ENCODE assay signal across 16 cellular contexts in the genomic region with DNA sequence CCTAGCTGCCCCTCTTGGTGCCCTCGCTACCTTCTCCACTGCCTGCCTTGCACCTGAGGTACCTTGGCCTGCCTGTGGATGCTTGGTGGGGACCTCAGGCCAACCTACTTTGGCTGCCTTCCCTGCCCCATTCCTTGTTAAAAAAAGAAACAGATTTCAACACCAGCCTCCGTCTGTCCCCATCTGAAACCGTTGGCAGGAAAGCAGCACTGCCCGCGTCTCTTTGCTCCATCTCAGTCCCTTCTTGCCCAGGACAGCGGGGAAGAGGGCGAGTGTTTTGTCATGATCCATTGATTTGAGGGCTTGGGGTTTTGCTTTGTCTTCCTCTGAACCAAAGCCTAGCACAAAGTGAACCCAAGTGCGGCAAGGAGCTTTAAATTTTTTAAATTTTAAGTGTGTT. TPM values are rescaled to one million over a fixed set of nuclear protein-coding genes. Genes with fewer than 3 reads are reported as not detected.
DNase-seq lines count a peak whose midpoint lies in the region; ATAC-seq, FAIRE-seq and TF ChIP-seq lines count a peak whose summit lies in the region.
"Had no signal": no experiment of that assay in that cellular context is flagged by ENCODE, and none has a peak within 500 bp of the region (broad histone marks: within the 10 kb centered on the region; RNA-seq: fewer than 3 reads in every experiment).

No MANE protein-coding gene starts in this region.

- H3K4me3 Mint-ChIP-seq in brain (no peak overlapping the region), endothelial cell (ENCODE audit: unreplicated experiment) (no peak overlapping the region)
- H3K4me3 Mint-ChIP-seq: nephron progenitor cell had no signal

- peaks cover 29 to 42% of the 10 kb centered on the region in 2 donors for H3K4me1 ChIP-seq in kidney (ENCODE audit: control insufficient read depth in 1 of 2, insufficient read depth in 1 of 2, low read depth in 1 of 2, low read length in 2 of 2)
- H3K4me1 ChIP-seq in thoracic aorta (ENCODE audit: control insufficient read depth in 1 of 2, low read depth in 2 of 2): peaks cover 57 to 78% of the 10 kb centered on the region in 2 donors

- intact Hi-C loops in kidney (cut with DNase I): no loop called here

- no peak for TF ChIP-seq CTCF in brain (conservative IDR thresholded peaks at IDR 0.05)
- TF ChIP-seq CTCF in kidney (IDR thresholded peaks at IDR 0.05; ENCODE audit: borderline replicate concordance, extremely low read depth, insufficient read depth): no peak
- no peak for TF ChIP-seq CTCF in thoracic aorta (IDR thresholded peaks at IDR 0.05)
- TF ChIP-seq CTCF in endothelial cell (IDR thresholded peaks at IDR 0.05; ENCODE audit: unreplicated experiment): no peak

- peak overlapping the region in 1 of 2 donors; percentile 25 for H3K9ac ChIP-seq in kidney (ENCODE audit: low read length in 2 of 2)

- no peaks in the 10 kb centered on the region for H3K27me3 Mint-ChIP-seq in brain
- H3K27me3 Mint-ChIP-seq in endothelial cell (ENCODE audit: unreplicated experiment): peaks cover 4% of the 10 kb centered on the region

- FAIRE-seq in kidney (lab: Jason Lieb, UNC): no peak
- FAIRE-seq: A204.1, D721Med, endometrium had no signal

- H3K9me3 Mint-ChIP-seq in brain (peaks cover 0 to 1% (median 0%) of the 10 kb centered on the region in 5 experiments), endothelial cell (ENCODE audit: unreplicated experiment) (no peaks in the 10 kb centered on the region)
- H3K9me3 Mint-ChIP-seq: nephron progenitor cell had no signal

- H3K9me3 ChIP-seq in kidney (ENCODE audit: control insufficient read depth in 1 of 2, low read length in 2 of 2) (no peaks in the 10 kb centered on the region), thoracic aorta (no peaks in the 10 kb centered on the region)

- H3K4me1 Mint-ChIP-seq in brain (peaks cover 51% of the 10 kb centered on the region), endothelial cell (ENCODE audit: unreplicated experiment) (peaks cover 15% of the 10 kb centered on the region)

- H3K27me3 ChIP-seq in thoracic aorta (replicated peaks; ENCODE audit: insufficient read depth): no peaks in the 10 kb centered on the region

- ATAC-seq in thoracic aorta (ENCODE audit: insufficient number of reproducible peaks, low FRiP score, low read depth): no peak
- ATAC-seq in HG03108 (IDR thresholded peaks at IDR 0.05; ENCODE audit: unreplicated experiment): no peak

- no peak overlapping the region for H3K4me3 ChIP-seq in kidney (ENCODE audit: low read length in 2 of 2)
- H3K4me3 ChIP-seq in thoracic aorta: peak overlapping the region; percentile 8

- peaks cover 19 to 52% of the 10 kb centered on the region in 2 donors for H3K36me3 ChIP-seq in kidney (ENCODE audit: control insufficient read depth in 1 of 2, insufficient read depth in 2 of 2, low read length in 2 of 2)
- peaks cover 17% of the 10 kb centered on the region for H3K36me3 ChIP-seq in thoracic aorta

- H3K27ac Mint-ChIP-seq in brain (peak overlapping the region in 3 of 5 experiments; percentile 63 to 90 (median 66)), endothelial cell (ENCODE audit: unreplicated experiment) (no peak overlapping the region)

- H3K36me3 Mint-ChIP-seq in brain (peaks cover 35% of the 10 kb centered on the region), endothelial cell (ENCODE audit: low read depth, unreplicated experiment) (peaks cover 7% of the 10 kb centered on the region)

- peak overlapping the region in 1 of 2 donors; percentile 30 for H3K27ac ChIP-seq in kidney (ENCODE audit: low read depth in 2 of 2, low read length in 2 of 2)
- H3K27ac ChIP-seq in thoracic aorta: peak overlapping the region; percentile 85 to 89

- DNase-seq in SIG-M5 treated with dmso at 0.1 percent for 504 hours (lab: John Stamatoyannopoulos, UW; ENCODE audit: unreplicated experiment) (peak; percentile 60), SIG-M5 (lab: John Stamatoyannopoulos, UW) (no peak), kidney (peak; percentile 8), thoracic aorta (ENCODE audit: low spot score) (no peak), endothelial cell (ENCODE audit: low spot score) (no peak)
- no peak for DNase-seq in activated CD8-positive, alpha-beta memory T cell treated with anti-CD3 and anti-CD28 coated beads, Interleukin-2, amount 50 U/mL, for 4 hours
- DNase-seq: glutamatergic neuron, kidney glomerular epithelial cell, NCI-H146, NCI-H748 treated with DMSO at 0.1 percent for 48 hours, nephron progenitor cell had no signal

RNA-seq across cellular contexts. Expression of a gene that starts 5.9 kb away (rescaled TPM):
- 16.1 TPM for polyA plus RNA-seq in brain (ENCODE audit: insufficient read depth, low read depth, low replicate concordance)
- 93.3 TPM for total RNA-seq in kidney
- polyA plus RNA-seq in kidney (ENCODE audit: insufficient read depth, low read depth, low replicate concordance): 38.4 TPM
- total RNA-seq in thoracic aorta: 10 to 100 TPM; 84.1 to 93.5 TPM
- 8.4 TPM for total RNA-seq in endothelial cell (ENCODE audit: unreplicated experiment)

RNA-seq across cellular contexts. Expression of a gene that starts 41.6 kb away (rescaled TPM):
- polyA plus RNA-seq in brain (ENCODE audit: insufficient read depth, low read depth, low replicate concordance) (29.7 TPM), kidney (ENCODE audit: insufficient read depth, low read depth, low replicate concordance) (31.6 TPM)
- total RNA-seq in kidney (14.6 TPM), thoracic aorta (10 to 100 TPM; 12.2 to 26.9 TPM), endothelial cell (ENCODE audit: unreplicated experiment) (11.7 TPM)

RNA-seq across cellular contexts. Expression of a gene that starts 41.9 kb away (rescaled TPM):
- polyA plus RNA-seq in brain (ENCODE audit: insufficient read depth, low read depth, low replicate concordance) (41.9 TPM), kidney (ENCODE audit: insufficient read depth, low read depth, low replicate concordance) (55.4 TPM)
- total RNA-seq in kidney (62.0 TPM), thoracic aorta (10 to 100 TPM; 27.3 to 84.2 TPM), endothelial cell (ENCODE audit: unreplicated experiment) (47.5 TPM)

Comparison
In these comparisons a context has a peak if more than half of its experiments do, and no peak if none do; other contexts are left out.
1. DNase-seq: peak in SIG-M5 treated with dmso at 0.1 percent for 504 hours (single experiment) and kidney (single experiment); none in SIG-M5 (single experiment), thoracic aorta (single experiment), endothelial cell (single experiment) and activated CD8-positive, alpha-beta memory T cell treated with anti-CD3 and anti-CD28 coated beads, Interleukin-2, amount 50 U/mL, for 4 hours (single experiment).